1 cellular context compared by ENCODE assay signal in genomic region chr4:17544205-17544604, GRCh38.
TF ChIP-seq lines count a peak whose summit lies in the region.

No MANE protein-coding gene starts in this region.

TF ChIP-seq in HepG2, 621 proteins besides CTCF, POLR2A, EP300 and RAD21 (continued from another document and continues in another):
- no peak for TF ChIP-seq ZNF142 (CRISPR knock-in tag; IDR thresholded peaks at IDR 0.05)
- TF ChIP-seq SYNCRIP (IDR thresholded peaks at IDR 0.05; ENCODE audit: insufficient read depth, low read depth, low read length): no peak
- TF ChIP-seq ADNP (CRISPR knock-in tag; IDR thresholded peaks at IDR 0.05): no peak
- TF ChIP-seq ZNF577 (CRISPR knock-in tag; IDR thresholded peaks at IDR 0.05; ENCODE audit: borderline replicate concordance, low read depth): no peak
- TF ChIP-seq TEAD2 (CRISPR knock-in tag; IDR thresholded peaks at IDR 0.05): no peak
- no peak for TF ChIP-seq SMAD1 (CRISPR knock-in tag; IDR thresholded peaks at IDR 0.05; ENCODE audit: borderline replicate concordance, low read depth)
- no peak for TF ChIP-seq EED (CRISPR knock-in tag; IDR thresholded peaks at IDR 0.05)
- TF ChIP-seq HES4 (CRISPR knock-in tag; IDR thresholded peaks at IDR 0.05; ENCODE audit: borderline replicate concordance): no peak
- no peak for TF ChIP-seq ZNF616 (CRISPR knock-in tag; IDR thresholded peaks at IDR 0.05; ENCODE audit: low read depth)
- TF ChIP-seq RBM22 (optimal IDR thresholded peaks at IDR 0.05; ENCODE audit: low read length): no peak
- TF ChIP-seq CBFB (CRISPR knock-in tag; IDR thresholded peaks at IDR 0.05): peak; percentile 59; the same call in 1 of the 2 replicates
- no peak for TF ChIP-seq ZNF30 (CRISPR knock-in tag; IDR thresholded peaks at IDR 0.05)
- TF ChIP-seq MTERF4 (CRISPR knock-in tag; IDR thresholded peaks at IDR 0.05): no peak
- TF ChIP-seq DNMT3B (CRISPR knock-in tag; conservative IDR thresholded peaks at IDR 0.05): no peak
- TF ChIP-seq ZNF354B (CRISPR knock-in tag; IDR thresholded peaks at IDR 0.05): no peak
- TF ChIP-seq MTF1 (CRISPR knock-in tag; IDR thresholded peaks at IDR 0.05): no peak
- TF ChIP-seq ZHX1 (CRISPR knock-in tag; IDR thresholded peaks at IDR 0.05; ENCODE audit: low read depth): no peak
- TF ChIP-seq PREB (CRISPR knock-in tag; IDR thresholded peaks at IDR 0.05): no peak
- peak; percentile 64; the same call in 1 of the 2 replicates for TF ChIP-seq HOXA3 (CRISPR knock-in tag; IDR thresholded peaks at IDR 0.05)
- no peak for TF ChIP-seq NRL (CRISPR knock-in tag; IDR thresholded peaks at IDR 0.05; ENCODE audit: borderline replicate concordance)
- no peak for TF ChIP-seq ZBTB8A (CRISPR knock-in tag; IDR thresholded peaks at IDR 0.05; ENCODE audit: borderline replicate concordance, low read depth)
- TF ChIP-seq ZNF773 (CRISPR knock-in tag; IDR thresholded peaks at IDR 0.05; ENCODE audit: borderline replicate concordance): no peak
- TF ChIP-seq ZNF136 (CRISPR knock-in tag; IDR thresholded peaks at IDR 0.05; ENCODE audit: low read depth): no peak
- no peak for TF ChIP-seq ZNF546 (CRISPR knock-in tag; conservative IDR thresholded peaks at IDR 0.05)
- TF ChIP-seq ZNF598 (CRISPR knock-in tag; IDR thresholded peaks at IDR 0.05; ENCODE audit: borderline replicate concordance): no peak
- TF ChIP-seq SP1 (IDR thresholded peaks at IDR 0.05): no peak
- TF ChIP-seq SP1 (CRISPR knock-in tag; IDR thresholded peaks at IDR 0.05): no peak
- TF ChIP-seq PCBP2 (optimal IDR thresholded peaks at IDR 0.05; ENCODE audit: low read depth, low read length, poor library complexity, severe bottlenecking): no peak
- no peak for TF ChIP-seq ATM (IDR thresholded peaks at IDR 0.05; ENCODE audit: borderline replicate concordance)
- TF ChIP-seq TFE3 (CRISPR knock-in tag; IDR thresholded peaks at IDR 0.05): peak; percentile 52; the same call in 1 of the 2 replicates
- no peak for TF ChIP-seq ZBTB20 (CRISPR knock-in tag; IDR thresholded peaks at IDR 0.05; ENCODE audit: borderline replicate concordance, low read depth)
- TF ChIP-seq LCORL (IDR thresholded peaks at IDR 0.05): no peak
- no peak for TF ChIP-seq LCORL (CRISPR knock-in tag; IDR thresholded peaks at IDR 0.05)
- no peak for TF ChIP-seq ZNF333 (CRISPR knock-in tag; IDR thresholded peaks at IDR 0.05; ENCODE audit: borderline replicate concordance)
- no peak for TF ChIP-seq NAIF1 (CRISPR knock-in tag; IDR thresholded peaks at IDR 0.05; ENCODE audit: borderline replicate concordance)
- no peak for TF ChIP-seq TGIF2 (CRISPR knock-in tag; IDR thresholded peaks at IDR 0.05)
- no peak for TF ChIP-seq AKAP8 (CRISPR knock-in tag; IDR thresholded peaks at IDR 0.05)
- TF ChIP-seq ZNF775 (CRISPR knock-in tag; IDR thresholded peaks at IDR 0.05; ENCODE audit: borderline replicate concordance): no peak
- TF ChIP-seq ZNF256 (CRISPR knock-in tag; conservative IDR thresholded peaks at IDR 0.05): no peak
- TF ChIP-seq ZNF550 (CRISPR knock-in tag; IDR thresholded peaks at IDR 0.05; ENCODE audit: borderline replicate concordance): no peak
- TF ChIP-seq NR0B2 (CRISPR knock-in tag; IDR thresholded peaks at IDR 0.05): no peak
- peak; percentile 96 for TF ChIP-seq JUN (CRISPR knock-in tag; IDR thresholded peaks at IDR 0.05)
- no peak for TF ChIP-seq GTF2F1 (IDR thresholded peaks at IDR 0.05; ENCODE audit: low read length)
- no peak for TF ChIP-seq ZNF784 (CRISPR knock-in tag; IDR thresholded peaks at IDR 0.05; ENCODE audit: borderline replicate concordance)
- TF ChIP-seq FOXC1 (CRISPR knock-in tag; IDR thresholded peaks at IDR 0.05; ENCODE audit: borderline replicate concordance): no peak
- peak; percentile 91 for TF ChIP-seq FOXO1 (CRISPR knock-in tag; IDR thresholded peaks at IDR 0.05)
- TF ChIP-seq MEIS2 (CRISPR knock-in tag; IDR thresholded peaks at IDR 0.05): peak; percentile 88; the same call in 1 of the 2 replicates
- no peak for TF ChIP-seq RBFOX2 (IDR thresholded peaks at IDR 0.05; ENCODE audit: low read depth, low read length)
- TF ChIP-seq ZNF704 (CRISPR knock-in tag; IDR thresholded peaks at IDR 0.05; ENCODE audit: borderline replicate concordance): no peak
- TF ChIP-seq ZNF816 (CRISPR knock-in tag; IDR thresholded peaks at IDR 0.05; ENCODE audit: borderline replicate concordance): no peak
- TF ChIP-seq CAMTA2 (CRISPR knock-in tag; IDR thresholded peaks at IDR 0.05; ENCODE audit: borderline replicate concordance): no peak
- TF ChIP-seq SMAD3 (CRISPR knock-in tag; IDR thresholded peaks at IDR 0.05): peak; percentile 79
- no peak for TF ChIP-seq ETV6 (CRISPR knock-in tag; conservative IDR thresholded peaks at IDR 0.05)
- TF ChIP-seq JDP2 (CRISPR knock-in tag; IDR thresholded peaks at IDR 0.05; ENCODE audit: borderline replicate concordance): no peak
- TF ChIP-seq ZNF576 (CRISPR knock-in tag; IDR thresholded peaks at IDR 0.05): no peak
- no peak for TF ChIP-seq TRIM22 (IDR thresholded peaks at IDR 0.05)
